In genomic region chr2:19987936-19988335, GRCh38 we compare ENCODE assay signal across 10 cellular contexts. TPM values are rescaled to one million over a fixed set of nuclear protein-coding genes. Genes with fewer than 3 reads are reported as not detected.
DNase-seq lines count a peak whose midpoint lies in the region; ATAC-seq, FAIRE-seq and TF ChIP-seq lines count a peak whose summit lies in the region.
"Had no signal": no experiment of that assay in that cellular context is flagged by ENCODE, and none has a peak within 500 bp of the region (broad histone marks: within the 10 kb centered on the region; RNA-seq: fewer than 3 reads in every experiment).

No MANE protein-coding gene starts in this region.

- no peak for TF ChIP-seq EP300 in A549 (IDR thresholded peaks at IDR 0.05)

- H3K9me3 ChIP-seq in A549 (no peaks in the 10 kb centered on the region), right cardiac atrium (ENCODE audit: control insufficient read depth, low read length) (no peaks in the 10 kb centered on the region)

- no peak for TF ChIP-seq RAD21 in A549 (conservative IDR thresholded peaks at IDR 0.05 in 1 of 2, IDR thresholded peaks at IDR 0.05 in 1 of 2)

- WGBS in A549 (ENCODE audit: missing lambda C conversion rate): 94% methylated on average over 5 of the region's 5 CpGs
- WGBS in right cardiac atrium: 93% methylated on average over 5 of the region's 5 CpGs

- H3K4me2 ChIP-seq in A549: peak overlapping the region; percentile 91

- H3K4me1 ChIP-seq in A549 (peaks cover 20% of the 10 kb centered on the region), right cardiac atrium (ENCODE audit: control insufficient read depth, insufficient read depth, low read length) (no peaks in the 10 kb centered on the region)

- no peak for FAIRE-seq in A549 (lab: Jason Lieb, UNC)

- CTCF ChIA-PET in A549 (lab: Yijun Ruan, JAX): interaction anchor here (1.0 to 1.5 kb wide), 3 partner anchors 14 to 116 kb away, joined by 3 to 5 read pairs (median 4); no protein-coding TSS in a partner anchor

- H3K4me3 ChIP-seq in A549 (no peak overlapping the region), right cardiac atrium (ENCODE audit: low read length) (no peak overlapping the region)

- intact Hi-C loops in right cardiac atrium (cut with DNase I): no loop called here

- ATAC-seq in A549 (no peak), GM19324 (IDR thresholded peaks at IDR 0.05; ENCODE audit: low FRiP score, unreplicated experiment) (peak; percentile 73), HG02938 (IDR thresholded peaks at IDR 0.05; ENCODE audit: unreplicated experiment) (peak; percentile 82), right cardiac atrium (no peak)

- H3K27me3 ChIP-seq in right cardiac atrium (ENCODE audit: control insufficient read depth, insufficient read depth): no peaks in the 10 kb centered on the region

- TF ChIP-seq CTCF in A549 (IDR thresholded peaks at IDR 0.05): no peak

- H3K27ac ChIP-seq in A549 (no peak overlapping the region), right cardiac atrium (ENCODE audit: low read length) (no peak overlapping the region)

- DNase-seq in A549 (ENCODE audit: low read depth in 1 of 2, low spot score in 1 of 2) (no peak), NOMO-1 treated with DMSO at 0.1 percent for 48 hours (lab: John Stamatoyannopoulos, UW; ENCODE audit: unreplicated experiment) (peak; percentile 59), right cardiac atrium (no peak), amniotic stem cell (lab: John Stamatoyannopoulos, UW) (no peak), inferior parietal cortex (ENCODE audit: extremely low spot score) (no peak)
- no peak for DNase-seq in effector CD4-positive, alpha-beta T cell
- DNase-seq: NCI-H774 had no signal

- POLR2A ChIA-PET in A549 (lab: Yijun Ruan, JAX): no interaction called here

- no peak for TF ChIP-seq POLR2A in A549 (IDR thresholded peaks at IDR 0.05; ENCODE audit: low read length)

TF ChIP-seq in A549, 52 proteins besides CTCF, POLR2A, EP300 and RAD21:
- no peak for TF ChIP-seq ELK1 (IDR thresholded peaks at IDR 0.05; ENCODE audit: low read depth, low read length)
- TF ChIP-seq HES2 (IDR thresholded peaks at IDR 0.05): no peak
- no peak for TF ChIP-seq NFE2L2 (conservative IDR thresholded peaks at IDR 0.05; ENCODE audit: low read length)
- no peak for TF ChIP-seq ZFP36 (IDR thresholded peaks at IDR 0.05; ENCODE audit: borderline replicate concordance, partially characterized antibody)
- no peak for TF ChIP-seq GATA3 (IDR thresholded peaks at IDR 0.05; ENCODE audit: borderline replicate concordance)
- TF ChIP-seq NR3C1 (IDR thresholded peaks at IDR 0.05): no peak
- TF ChIP-seq PHF8 (IDR thresholded peaks at IDR 0.05; ENCODE audit: borderline replicate concordance, low read depth): no peak
- TF ChIP-seq POLR2AphosphoS2 (conservative IDR thresholded peaks at IDR 0.05; ENCODE audit: low read length): no peak
- no peak for TF ChIP-seq ZSCAN20 (CRISPR knock-in tag; IDR thresholded peaks at IDR 0.05)
- no peak for TF ChIP-seq NPAS2 (CRISPR knock-in tag; IDR thresholded peaks at IDR 0.05; ENCODE audit: borderline replicate concordance)
- no peak for TF ChIP-seq CBX8 (IDR thresholded peaks at IDR 0.05)
- TF ChIP-seq RCOR1 (IDR thresholded peaks at IDR 0.05; ENCODE audit: low read depth, low read length): no peak
- no peak for TF ChIP-seq E2F6 (IDR thresholded peaks at IDR 0.05; ENCODE audit: borderline replicate concordance, low read depth)
- no peak for TF ChIP-seq ZC3H11A (IDR thresholded peaks at IDR 0.05)
- no peak for TF ChIP-seq BHLHE40 (IDR thresholded peaks at IDR 0.05; ENCODE audit: low read depth, low read length)
- no peak for TF ChIP-seq CBX2 (IDR thresholded peaks at IDR 0.05; ENCODE audit: borderline replicate concordance, low read depth)
- no peak for TF ChIP-seq RNF2 (IDR thresholded peaks at IDR 0.05; ENCODE audit: borderline replicate concordance, low read depth)

RNA-seq across cellular contexts. Expression of gene WDR35, which starts 2.0 kb away (rescaled TPM):
- polyA plus RNA-seq in A549 (2011; rRNA removed): 24.6 and 28.5 TPM in 2 replicates
- 5.7 TPM in 2 replicates for polyA plus RNA-seq in A549 (2012; cell fraction: cytosol; rRNA removed)
- polyA plus RNA-seq in A549 (2012; cell fraction: nucleus; rRNA removed): 7.9 and 13.0 TPM in 2 replicates
- 12.1 to 14.0 TPM (median 13.6 TPM) in 3 replicates for polyA plus RNA-seq in A549 (2017; fragmentation: RNase III; extraction: RNeasy Plus Mini Kit Qiagen cat#74134 plus additional on column Dnase treatment)
- 15.8 and 20.1 TPM in 2 replicates for polyA minus RNA-seq in A549 (2011; rRNA and poly(A)+ RNA removed)
- 1 to 10 TPM; 6.2 to 7.2 (median 6.9) TPM for total RNA-seq in right cardiac atrium
- 2.2 TPM for polyA plus RNA-seq in right cardiac atrium

RNA-seq across cellular contexts. Expression of gene MATN3, which starts 24.5 kb away (rescaled TPM):
- polyA plus RNA-seq in A549 (2011; rRNA removed) (16.8 and 21.1 TPM in 2 replicates), A549 (2017; fragmentation: RNase III; extraction: RNeasy Plus Mini Kit Qiagen cat#74134 plus additional on column Dnase treatment) (11.2 to 17.2 TPM (median 14.2 TPM) in 3 replicates), right cardiac atrium (0.29 TPM)
- polyA plus RNA-seq in A549 (2012; cell fraction: cytosol; rRNA removed): 10.2 and 11.0 TPM in 2 replicates
- polyA plus RNA-seq in A549 (2012; cell fraction: nucleus; rRNA removed): 11.2 and 12.3 TPM in 2 replicates
- 7.5 and 7.6 TPM in 2 replicates for polyA minus RNA-seq in A549 (2011; rRNA and poly(A)+ RNA removed)
- total RNA-seq in right cardiac atrium: under 1 TPM; 0.23 to 0.38 (median 0.30) TPM
- total RNA-seq: mononuclear cell had no signal

Comparison
In these comparisons a context has a peak if more than half of its experiments do, and no peak if none do; other contexts are left out.
1. ATAC-seq: peak in GM19324 (single experiment) and HG02938 (single experiment); none in A549 (0 of 2) and right cardiac atrium (0 of 2).